Comparison of ENCODE assay signal across 15 cellular contexts in genomic region chr17:76686538-76687277, GRCh38. TPM values are rescaled to one million over a fixed set of nuclear protein-coding genes. Genes with fewer than 3 reads are reported as not detected.
A peak's percentile ranks its signal among the peaks of the same experiment; 100 is the strongest.
DNase-seq lines count a peak whose midpoint lies in the region; ATAC-seq, FAIRE-seq and TF ChIP-seq lines count a peak whose summit lies in the region.
"Had no signal": no experiment of that assay in that cellular context is flagged by ENCODE, and none has a peak within 500 bp of the region (broad histone marks: within the 10 kb centered on the region; RNA-seq: fewer than 3 reads in every experiment).

No MANE protein-coding gene starts in this region.

- 85% methylated on average over 12 of the region's 15 CpGs; no CpG with 5 or more reads in 1 of the 2 experiments for WGBS in H1 (ENCODE audit: extremely low coverage in 1 of 2, insufficient coverage in 1 of 2, insufficient read length in 1 of 2, insufficient replicate concordance in 2 of 2, low coverage in 1 of 2, low lambda C conversion rate in 2 of 2, missing lambda C conversion rate in 1 of 2), 2 experiments

- H2BK12ac ChIP-seq in H1 (ENCODE audit: low read depth, low read length) = no peak overlapping the region

- FAIRE-seq in H1 (lab: Jason Lieb, UNC) = no peak
- FAIRE-seq: bronchial epithelial cell had no signal

- H3K27ac Mint-ChIP-seq in mesothelial cell of epicardium = peak overlapping the region; percentile 78
- H3K27ac Mint-ChIP-seq: activated CD8-positive, alpha-beta T cell treated with anti-CD3 and anti-CD28 coated beads, Interleukin-2, amount 10 ng/mL, durations not matched to agents 7 days and 5 days; IgD-negative memory B cell had no signal

- peak overlapping the region; percentile 36 for H4K8ac ChIP-seq in H1 (ENCODE audit: extremely low read depth, insufficient read depth, low read length)

- POLR2A ChIA-PET in H1 (lab: Charles Lee; ENCODE audit: partially characterized antibody) = interaction anchor here (0.6 to 1.3 kb wide), 4 partner anchors 11 to 20 kb away, joined by 3 to 4 read pairs (median 3); no protein-coding TSS in a partner anchor

- no peak overlapping the region for H2AK5ac ChIP-seq in H1 (ENCODE audit: low read depth, low read length)

- no peak for TF ChIP-seq POLR2A in H1 (IDR thresholded peaks at IDR 0.05; ENCODE audit: control extremely low read depth in 1 of 2, low read depth in 2 of 2, low read length in 2 of 2)

- no peak for TF ChIP-seq RAD21 in H1 (IDR thresholded peaks at IDR 0.05 in 1 of 2, conservative IDR thresholded peaks at IDR 0.05 in 1 of 2; ENCODE audit: low read depth in 2 of 2, low read length in 2 of 2)

- H3K36me3 ChIP-seq in H1 (ENCODE audit: control insufficient read depth in 2 of 4, insufficient read depth in 4 of 4, low read length in 3 of 4) (no peaks in the 10 kb centered on the region), stomach smooth muscle (ENCODE audit: control insufficient read depth in 2 of 2, insufficient read depth in 2 of 2, low read length in 2 of 2) (peaks cover 0 to 7% of the 10 kb centered on the region in 2 donors)

- H3K23ac ChIP-seq in H1 (ENCODE audit: insufficient read length) = no peak overlapping the region

- H3K4me3 Mint-ChIP-seq in mesothelial cell of epicardium = no peak overlapping the region
- H3K4me3 Mint-ChIP-seq: activated CD8-positive, alpha-beta T cell treated with anti-CD3 and anti-CD28 coated beads, Interleukin-2, amount 10 ng/mL, durations not matched to agents 7 days and 5 days; IgD-negative memory B cell had no signal

- TF ChIP-seq CTCF in H1 (IDR thresholded peaks at IDR 0.05; ENCODE audit: control extremely low read depth in 1 of 3, insufficient read depth in 1 of 3, low read depth in 1 of 3, low read length in 3 of 3) = no peak
- TF ChIP-seq CTCF in mesothelial cell of epicardium (IDR thresholded peaks at IDR 0.05; ENCODE audit: unreplicated experiment) = no peak

- H4K91ac ChIP-seq in H1 (replicated peaks; ENCODE audit: insufficient read length, low read length) = no peak overlapping the region

- H4K5ac ChIP-seq in H1 (ENCODE audit: insufficient read length, low read depth, low read length) = no peak overlapping the region

- H3K27ac ChIP-seq in H1 (ENCODE audit: low read depth, low read length) (no peak overlapping the region), stomach smooth muscle (ENCODE audit: low read length) (peak overlapping the region; percentile 95)

- H3K4me1 ChIP-seq in H1 (replicated peaks in 1 of 4; ENCODE audit: control insufficient read depth in 3 of 4, insufficient read depth in 4 of 4, low read length in 3 of 4) (peaks cover 0 to 24% (median 12%) of the 10 kb centered on the region in 4 experiments; a peak in 6 of 7 replicates), stomach smooth muscle (ENCODE audit: control insufficient read depth, insufficient read depth, low read length) (peaks cover 93% of the 10 kb centered on the region)

- H3K79me1 ChIP-seq in H1 (ENCODE audit: low read depth, low read length) = no peaks in the 10 kb centered on the region

- CTCF ChIA-PET in H1 (lab: Charles Lee; ENCODE audit: partially characterized antibody) = interaction anchor here (0.7 to 13.1 kb wide), 5 partner anchors 21 to 174 kb away, joined by 3 to 155 read pairs (median 4); partner anchors contain the start of gene MXRA7

- no peak for TF ChIP-seq EP300 in H1 (IDR thresholded peaks at IDR 0.05; ENCODE audit: borderline replicate concordance in 1 of 2, low read depth in 2 of 2, low read length in 2 of 2)

- ATAC-seq in HG03280 (IDR thresholded peaks at IDR 0.05; ENCODE audit: unreplicated experiment) = no peak
- ATAC-seq: activated CD8-positive, alpha-beta T cell treated with anti-CD3 and anti-CD28 coated beads, Interleukin-2, amount 10 ng/mL, durations not matched to agents 7 days and 5 days had no signal

- no peak overlapping the region for H2AFZ ChIP-seq in H1 (ENCODE audit: low read length)

- H2BK15ac ChIP-seq in H1 (ENCODE audit: low read length) = no peak overlapping the region

- no peaks in the 10 kb centered on the region for H3K23me2 ChIP-seq in H1 (ENCODE audit: low read depth, low read length)

- no peak overlapping the region for H2BK120ac ChIP-seq in H1 (replicated peaks; ENCODE audit: low read depth, low read length)

- H3K36me3 Mint-ChIP-seq in mesothelial cell of epicardium = peaks cover 1% of the 10 kb centered on the region

- no peak overlapping the region for H3K4me2 ChIP-seq in H1 (ENCODE audit: insufficient read depth in 1 of 2, low read depth in 2 of 2, low read length in 2 of 2)

- H3K27me3 ChIP-seq in H1 (replicated peaks in 1 of 4; ENCODE audit: control insufficient read depth in 3 of 4, extremely low read depth in 1 of 4, insufficient read depth in 3 of 4, low read length in 3 of 4) (no peaks in the 10 kb centered on the region), stomach smooth muscle (ENCODE audit: control insufficient read depth in 1 of 2, insufficient read depth in 2 of 2, low read length in 2 of 2) (no peaks in the 10 kb centered on the region)

- peaks cover 36% of the 10 kb centered on the region for H3K4me1 Mint-ChIP-seq in mesothelial cell of epicardium

- no peaks in the 10 kb centered on the region for H3K79me2 ChIP-seq in H1 (ENCODE audit: control insufficient read depth in 1 of 2, insufficient read depth in 2 of 2, low read length in 2 of 2)

- no peak overlapping the region for H3K14ac ChIP-seq in H1 (ENCODE audit: insufficient read length)

- no peak overlapping the region for H3K56ac ChIP-seq in H1 (replicated peaks; ENCODE audit: insufficient read length, low read depth, low read length)

- no peaks in the 10 kb centered on the region for H3K9me3 ChIP-seq in H1 (ENCODE audit: insufficient read depth in 2 of 2, low read depth in 1 of 2, low read length in 1 of 2)
- H3K9me3 ChIP-seq in stomach smooth muscle (ENCODE audit: control insufficient read depth in 2 of 2, low read length in 2 of 2) = no peaks in the 10 kb centered on the region

- H3K9me3 Mint-ChIP-seq in mesothelial cell of epicardium = no peaks in the 10 kb centered on the region
- H3K9me3 Mint-ChIP-seq: IgD-negative memory B cell had no signal

- H4K20me1 ChIP-seq in H1 (replicated peaks in 1 of 2; ENCODE audit: control insufficient read depth in 1 of 2, insufficient read depth in 2 of 2, low read length in 2 of 2) = peaks cover 0 to 2% of the 10 kb centered on the region in 2 experiments

- peak; percentile 74 for DNase-seq in NCI-H2227 (lab: John Stamatoyannopoulos, UW; ENCODE audit: unreplicated experiment)
- no peak for DNase-seq in H1 (ENCODE audit: low read depth in 1 of 2, low spot score in 2 of 2)
- DNase-seq in mesothelial cell of epicardium (ENCODE audit: low spot score in 2 of 2, unreplicated experiment in 2 of 2) = no peak
- no peak for DNase-seq in RPMI8226
- DNase-seq in activated CD4-positive, alpha-beta T cell treated with anti-CD3 and anti-CD28 coated beads, Interleukin-2, amount 50 U/mL, for 48 hours = no peak
- no peak for DNase-seq in DMS79 (lab: John Stamatoyannopoulos, UW)
- DNase-seq: activated CD8-positive, alpha-beta T cell treated with anti-CD3 and anti-CD28 coated beads, Interleukin-2, amount 10 ng/mL, durations not matched to agents 7 days and 5 days; activated effector memory CD4-positive, alpha-beta T cell treated with anti-CD3 and anti-CD28 coated beads, Interleukin-2, amount 50 U/mL, for 16 hours; NCI-H146; occipital lobe had no signal

- no peak overlapping the region for H3K4ac ChIP-seq in H1 (replicated peaks; ENCODE audit: insufficient read length, low read depth, low read length)

- H3K18ac ChIP-seq in H1 (ENCODE audit: extremely low read depth, low read length) = no peak overlapping the region

- no peaks in the 10 kb centered on the region for H3K27me3 Mint-ChIP-seq in mesothelial cell of epicardium (ENCODE audit: low read depth)

- no peak overlapping the region for H2BK5ac ChIP-seq in H1 (ENCODE audit: low read depth, low read length)

- H3K9ac ChIP-seq in H1 (replicated peaks in 1 of 4; ENCODE audit: extremely low read depth in 1 of 4, low read depth in 3 of 4, low read length in 3 of 4) (no peak overlapping the region), stomach smooth muscle (ENCODE audit: low read length in 2 of 2) (peak overlapping the region in 1 of 2 donors; percentile 5)

- H3K4me3 ChIP-seq in H1 (ENCODE audit: extremely low read depth in 1 of 4, insufficient read depth in 2 of 4, low read depth in 3 of 4, low read length in 4 of 4) (no peak overlapping the region), stomach smooth muscle (ENCODE audit: low read length in 2 of 2) (peak overlapping the region in 1 of 2 donors; percentile 60)

- H2BK20ac ChIP-seq in H1 (ENCODE audit: low read length) = no peak overlapping the region

RNA-seq across cellular contexts. Expression of gene MXRA7, which starts 24.1 kb away (rescaled TPM):
- 21.3 and 26.6 TPM in 2 replicates for total RNA-seq in H1 (2021; fragmentation: NEBNext Ultra II Directional; extraction: Animal tissue kit (Norgen Biotek cat#: 25700))
- polyA plus RNA-seq in H1 (2011; rRNA removed) = 12.8 and 17.8 TPM in 2 replicates
- 19.7 TPM for polyA plus RNA-seq in H1 (2011; cell fraction: cytosol; rRNA removed)
- 15.7 TPM for polyA plus RNA-seq in H1 (2011; cell fraction: nucleus; rRNA removed)
- 22.5 to 26.9 TPM (median 24.9 TPM) in 4 replicates for polyA plus RNA-seq in H1 (2012, experiment 1 of 2)
- polyA plus RNA-seq in H1 (2012, experiment 2 of 2) = 28.3 TPM
- polyA plus RNA-seq in H1 (2013, experiment 1 of 2) = 26.7 TPM
- 34.1 TPM for polyA plus RNA-seq in H1 (2013, experiment 2 of 2)
- 13.7 and 15.2 TPM in 2 replicates for polyA minus RNA-seq in H1 (2011; rRNA and poly(A)+ RNA removed)
- polyA minus RNA-seq in H1 (2011; cell fraction: cytosol; rRNA and poly(A)+ RNA removed) = 9.0 TPM
- polyA minus RNA-seq in H1 (2011; cell fraction: nucleus; rRNA and poly(A)+ RNA removed) = 6.9 TPM
- 53.6 to 57.9 TPM (median 56.5 TPM) in 3 replicates for total RNA-seq in mesothelial cell of epicardium

RNA-seq across cellular contexts. Expression of gene JMJD6, which starts 39.7 kb away (rescaled TPM):
- total RNA-seq in H1 (2021; fragmentation: NEBNext Ultra II Directional; extraction: Animal tissue kit (Norgen Biotek cat#: 25700)) = 18.6 and 22.2 TPM in 2 replicates
- polyA plus RNA-seq in H1 (2011; rRNA removed) = 8.6 and 10.6 TPM in 2 replicates
- polyA plus RNA-seq in H1 (2011; cell fraction: cytosol; rRNA removed) = 9.9 TPM
- 11.7 TPM for polyA plus RNA-seq in H1 (2011; cell fraction: nucleus; rRNA removed)
- polyA plus RNA-seq in H1 (2012, experiment 1 of 2) = 18.3 to 22.2 TPM (median 19.1 TPM) in 4 replicates
- polyA plus RNA-seq in H1 (2012, experiment 2 of 2) = 9.1 TPM
- polyA plus RNA-seq in H1 (2013, experiment 1 of 2) = 10.0 TPM
- polyA plus RNA-seq in H1 (2013, experiment 2 of 2) = 8.7 TPM
- polyA minus RNA-seq in H1 (2011; rRNA and poly(A)+ RNA removed) = 3.1 and 5.3 TPM in 2 replicates
- 5.8 TPM for polyA minus RNA-seq in H1 (2011; cell fraction: cytosol; rRNA and poly(A)+ RNA removed)
- 6.7 TPM for polyA minus RNA-seq in H1 (2011; cell fraction: nucleus; rRNA and poly(A)+ RNA removed)
- total RNA-seq in mesothelial cell of epicardium = 15.2 to 17.4 TPM (median 15.7 TPM) in 3 replicates

RNA-seq across cellular contexts. Expression of gene METTL23, which starts 39.9 kb away (rescaled TPM):
- total RNA-seq in H1 (2021; fragmentation: NEBNext Ultra II Directional; extraction: Animal tissue kit (Norgen Biotek cat#: 25700)) = 36.1 and 36.2 TPM in 2 replicates
- 41.3 and 60.2 TPM in 2 replicates for polyA plus RNA-seq in H1 (2011; rRNA removed)
- 51.3 TPM for polyA plus RNA-seq in H1 (2011; cell fraction: cytosol; rRNA removed)
- polyA plus RNA-seq in H1 (2011; cell fraction: nucleus; rRNA removed) = 40.3 TPM
- 36.4 to 47.2 TPM (median 43.1 TPM) in 4 replicates for polyA plus RNA-seq in H1 (2012, experiment 1 of 2)
- 34.6 TPM for polyA plus RNA-seq in H1 (2012, experiment 2 of 2)
- polyA plus RNA-seq in H1 (2013, experiment 1 of 2) = 40.2 TPM
- 38.5 TPM for polyA plus RNA-seq in H1 (2013, experiment 2 of 2)
- polyA minus RNA-seq in H1 (2011; rRNA and poly(A)+ RNA removed) = 25.9 and 32.3 TPM in 2 replicates
- 11.8 TPM for polyA minus RNA-seq in H1 (2011; cell fraction: cytosol; rRNA and poly(A)+ RNA removed)
- polyA minus RNA-seq in H1 (2011; cell fraction: nucleus; rRNA and poly(A)+ RNA removed) = 16.5 TPM
- total RNA-seq in mesothelial cell of epicardium = 22.0 to 25.6 TPM (median 22.1 TPM) in 3 replicates

RNA-seq across cellular contexts. Expression of gene ST6GALNAC1, which starts 43.2 kb away (rescaled TPM):
- not detected in 2 replicates for total RNA-seq in H1 (2021; fragmentation: NEBNext Ultra II Directional; extraction: Animal tissue kit (Norgen Biotek cat#: 25700))
- polyA plus RNA-seq in H1 (2011; rRNA removed) = not detected in 2 replicates
- polyA plus RNA-seq in H1 (2011; cell fraction: cytosol; rRNA removed) = not detected
- not detected for polyA plus RNA-seq in H1 (2011; cell fraction: nucleus; rRNA removed)
- polyA plus RNA-seq in H1 (2012, experiment 1 of 2) = not detected in 4 replicates
- not detected for polyA plus RNA-seq in H1 (2012, experiment 2 of 2)
- polyA plus RNA-seq in H1 (2013, experiment 1 of 2) = not detected
- not detected for polyA plus RNA-seq in H1 (2013, experiment 2 of 2)
- polyA minus RNA-seq in H1 (2011; rRNA and poly(A)+ RNA removed) = not detected in 2 replicates
- not detected for polyA minus RNA-seq in H1 (2011; cell fraction: cytosol; rRNA and poly(A)+ RNA removed)
- not detected for polyA minus RNA-seq in H1 (2011; cell fraction: nucleus; rRNA and poly(A)+ RNA removed)
- total RNA-seq in mesothelial cell of epicardium = 1.3 to 1.5 TPM (median 1.4 TPM) in 3 replicates
- total RNA-seq: activated CD8-positive, alpha-beta T cell treated with anti-CD3 and anti-CD28 coated beads, Interleukin-2, amount 10 ng/mL, durations not matched to agents 7 days and 5 days had no signal
- polyA plus RNA-seq: BJ had no signal

RNA-seq across cellular contexts. Expression of gene SRSF2, which starts 50.4 kb away (rescaled TPM):
- total RNA-seq in H1 (2021; fragmentation: NEBNext Ultra II Directional; extraction: Animal tissue kit (Norgen Biotek cat#: 25700)) = 397 and 413 TPM in 2 replicates
- 401 and 479 TPM in 2 replicates for polyA plus RNA-seq in H1 (2011; rRNA removed)
- polyA plus RNA-seq in H1 (2011; cell fraction: cytosol; rRNA removed) = 476 TPM
- polyA plus RNA-seq in H1 (2011; cell fraction: nucleus; rRNA removed) = 766 TPM
- polyA plus RNA-seq in H1 (2012, experiment 1 of 2) = 293 to 353 TPM (median 324 TPM) in 4 replicates
- polyA plus RNA-seq in H1 (2012, experiment 2 of 2) = 136 TPM
- 351 TPM for polyA plus RNA-seq in H1 (2013, experiment 1 of 2)
- polyA plus RNA-seq in H1 (2013, experiment 2 of 2) = 323 TPM
- polyA minus RNA-seq in H1 (2011; rRNA and poly(A)+ RNA removed) = 111 TPM in 2 replicates
- polyA minus RNA-seq in H1 (2011; cell fraction: cytosol; rRNA and poly(A)+ RNA removed) = 337 TPM
- 830 TPM for polyA minus RNA-seq in H1 (2011; cell fraction: nucleus; rRNA and poly(A)+ RNA removed)
- total RNA-seq in mesothelial cell of epicardium = 229 to 239 TPM (median 231 TPM) in 3 replicates
